In the genomic region with DNA sequence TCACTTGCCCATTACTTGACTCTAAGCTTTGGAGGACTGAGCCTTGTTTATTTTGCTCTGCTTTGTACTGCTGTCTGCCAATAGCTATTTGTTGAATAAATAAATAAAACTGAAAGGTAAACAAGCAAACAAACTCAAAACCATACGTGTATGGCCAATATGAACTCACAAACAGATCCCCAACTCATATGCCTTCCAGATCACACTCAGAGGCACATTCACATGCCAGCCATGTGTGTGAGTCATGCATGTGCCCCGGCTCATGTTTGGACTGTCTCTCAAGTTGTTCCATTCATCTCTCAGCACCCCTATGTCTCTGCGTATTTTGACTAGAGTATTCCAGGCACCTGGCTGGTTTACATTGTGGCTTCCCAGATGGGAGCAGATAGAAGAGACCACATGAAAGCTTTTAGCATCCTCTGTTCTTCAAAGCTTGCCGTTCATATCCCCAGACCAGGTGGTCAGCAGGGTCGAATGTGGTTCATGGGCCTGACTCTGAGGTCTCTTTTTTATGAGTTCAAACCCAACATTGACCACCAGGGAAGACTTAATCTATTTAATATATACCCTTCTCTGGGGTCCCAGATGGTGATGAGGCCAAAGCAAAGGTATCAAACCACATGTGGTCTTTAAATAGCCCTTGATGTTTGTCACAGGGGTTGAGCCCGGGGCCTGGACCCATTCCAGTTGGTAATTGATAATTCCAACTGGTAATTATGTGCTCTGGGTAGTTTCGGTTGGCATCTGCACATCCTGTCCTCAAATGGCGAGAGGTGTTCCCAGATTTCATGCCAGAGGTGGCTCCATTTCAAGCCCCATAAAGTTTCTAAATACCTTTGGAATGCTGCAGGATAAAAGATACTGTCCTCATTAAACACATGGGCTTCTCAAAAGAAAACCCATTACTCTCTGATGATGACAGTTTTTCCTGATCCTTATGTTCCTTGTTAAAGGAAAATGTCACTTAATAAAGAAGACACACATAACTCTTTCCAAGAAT, we compare ENCODE assay signal across 33 cellular contexts.
"Had no signal": no experiment of that assay in that cellular context is flagged by ENCODE, and none has a peak within 500 bp of the region (broad histone marks: within the 10 kb centered on the region; RNA-seq: fewer than 3 reads in every experiment).

No MANE protein-coding gene starts in this region.

- H3K27me3 ChIP-seq: esophagus muscularis mucosa, heart right ventricle, neutrophil, pancreas, right atrium auricular region, testis, tibial artery, upper lobe of left lung, uterus had no signal

- H3K9me3 ChIP-seq: esophagus muscularis mucosa, heart right ventricle, neutrophil, pancreas, right atrium auricular region, testis, tibial artery, upper lobe of left lung, uterus had no signal

- H3K4me3 Mint-ChIP-seq: dendritic cell treated with granulocyte-macrophage colony-stimulating factor and Interleukin-4, amounts not matched to agents 40 ng/mL and 50 ng/mL, for 4 days; endodermal cell; immature natural killer cell; memory B cell; natural killer cell treated with Interleukin-12 subunit alpha and Interleukin-12 subunit beta and Interleukin-15 and Interleukin-18, amount 100 ng/mL, for 72 hours; neural crest cell; stimulated activated effector memory CD8-positive, alpha-beta T cell treated with anti-CD3 and anti-CD28 coated beads, Interleukin-12 subunit alpha, Interleukin-12 subunit beta, amount 100 ng/mL, for 72 hours had no signal

- H3K36me3 ChIP-seq: esophagus muscularis mucosa, heart right ventricle, neutrophil, pancreas, right atrium auricular region, tibial artery, upper lobe of left lung, uterus had no signal

- H3K27ac Mint-ChIP-seq: dendritic cell treated with granulocyte-macrophage colony-stimulating factor and Interleukin-4, amounts not matched to agents 40 ng/mL and 50 ng/mL, for 4 days; endodermal cell; immature natural killer cell; memory B cell; natural killer cell treated with Interleukin-12 subunit alpha and Interleukin-12 subunit beta and Interleukin-15 and Interleukin-18, amount 100 ng/mL, for 72 hours; stimulated activated effector memory CD8-positive, alpha-beta T cell treated with anti-CD3 and anti-CD28 coated beads, Interleukin-12 subunit alpha, Interleukin-12 subunit beta, amount 100 ng/mL, for 72 hours had no signal

- DNase-seq: effector CD8-positive, alpha-beta T cell; endodermal cell; foreskin melanocyte; glutamatergic neuron; heart right ventricle; hippocampal formation; immature natural killer cell; islet precursor cell; kidney glomerular epithelial cell; left colon; left ventricle myocardium superior; naive B cell; pancreas; stimulated activated CD4-positive, alpha-beta T cell treated with anti-CD3 and anti-CD28 coated beads, Interleukin-12 subunit alpha, Interleukin-12 subunit beta, amount 100 ng/mL, for 4 hours; stimulated activated CD4-positive, alpha-beta T cell treated with anti-CD3 and anti-CD28 coated beads, Interleukin-1b, Interleukin-23, amount 100 ng/mL, for 48 hours; stimulated activated CD4-positive, alpha-beta T cell treated with anti-CD3 and anti-CD28 coated beads, Interleukin-4, amount 100 ng/mL, for 24 hours; stimulated activated naive CD8-positive, alpha-beta T cell treated with anti-CD3 and anti-CD28 coated beads, Interleukin-15, Interleukin-2, amounts not matched to agents 100 U/mL and 50 U/mL, for 24 hours; substantia nigra; testis; tibial artery; upper lobe of left lung; uterus had no signal

- FAIRE-seq: colon, pancreas had no signal

- H3K4me1 ChIP-seq: esophagus muscularis mucosa, heart right ventricle, pancreas, right atrium auricular region, testis, tibial artery, upper lobe of left lung, uterus had no signal

- H3K27me3 Mint-ChIP-seq: dendritic cell treated with granulocyte-macrophage colony-stimulating factor and Interleukin-4, amounts not matched to agents 40 ng/mL and 50 ng/mL, for 4 days; naive B cell had no signal

- H3K4me3 ChIP-seq: esophagus muscularis mucosa, heart right ventricle, lung, pancreas, right atrium auricular region, smooth muscle cell, testis, tibial artery, upper lobe of left lung, uterus had no signal

- H3K27ac ChIP-seq: esophagus muscularis mucosa, heart right ventricle, neutrophil, pancreas, right atrium auricular region, testis, tibial artery, upper lobe of left lung, uterus had no signal

- H3K9me3 Mint-ChIP-seq: dendritic cell treated with granulocyte-macrophage colony-stimulating factor and Interleukin-4, amounts not matched to agents 40 ng/mL and 50 ng/mL, for 4 days; endodermal cell; memory B cell; natural killer cell treated with Interleukin-12 subunit alpha and Interleukin-12 subunit beta and Interleukin-15 and Interleukin-18, amount 100 ng/mL, for 72 hours had no signal

- H3K36me3 Mint-ChIP-seq: immature natural killer cell; memory B cell; naive B cell; natural killer cell treated with Interleukin-12 subunit alpha and Interleukin-12 subunit beta and Interleukin-15 and Interleukin-18, amount 100 ng/mL, for 72 hours; stimulated activated effector memory CD8-positive, alpha-beta T cell treated with anti-CD3 and anti-CD28 coated beads, Interleukin-12 subunit alpha, Interleukin-12 subunit beta, amount 100 ng/mL, for 72 hours had no signal

- H3K4me1 Mint-ChIP-seq: immature natural killer cell; memory B cell; naive B cell; neural crest cell; stimulated activated effector memory CD8-positive, alpha-beta T cell treated with anti-CD3 and anti-CD28 coated beads, Interleukin-12 subunit alpha, Interleukin-12 subunit beta, amount 100 ng/mL, for 72 hours had no signal
